8 cellular contexts compared by ENCODE assay signal in the genomic region with DNA sequence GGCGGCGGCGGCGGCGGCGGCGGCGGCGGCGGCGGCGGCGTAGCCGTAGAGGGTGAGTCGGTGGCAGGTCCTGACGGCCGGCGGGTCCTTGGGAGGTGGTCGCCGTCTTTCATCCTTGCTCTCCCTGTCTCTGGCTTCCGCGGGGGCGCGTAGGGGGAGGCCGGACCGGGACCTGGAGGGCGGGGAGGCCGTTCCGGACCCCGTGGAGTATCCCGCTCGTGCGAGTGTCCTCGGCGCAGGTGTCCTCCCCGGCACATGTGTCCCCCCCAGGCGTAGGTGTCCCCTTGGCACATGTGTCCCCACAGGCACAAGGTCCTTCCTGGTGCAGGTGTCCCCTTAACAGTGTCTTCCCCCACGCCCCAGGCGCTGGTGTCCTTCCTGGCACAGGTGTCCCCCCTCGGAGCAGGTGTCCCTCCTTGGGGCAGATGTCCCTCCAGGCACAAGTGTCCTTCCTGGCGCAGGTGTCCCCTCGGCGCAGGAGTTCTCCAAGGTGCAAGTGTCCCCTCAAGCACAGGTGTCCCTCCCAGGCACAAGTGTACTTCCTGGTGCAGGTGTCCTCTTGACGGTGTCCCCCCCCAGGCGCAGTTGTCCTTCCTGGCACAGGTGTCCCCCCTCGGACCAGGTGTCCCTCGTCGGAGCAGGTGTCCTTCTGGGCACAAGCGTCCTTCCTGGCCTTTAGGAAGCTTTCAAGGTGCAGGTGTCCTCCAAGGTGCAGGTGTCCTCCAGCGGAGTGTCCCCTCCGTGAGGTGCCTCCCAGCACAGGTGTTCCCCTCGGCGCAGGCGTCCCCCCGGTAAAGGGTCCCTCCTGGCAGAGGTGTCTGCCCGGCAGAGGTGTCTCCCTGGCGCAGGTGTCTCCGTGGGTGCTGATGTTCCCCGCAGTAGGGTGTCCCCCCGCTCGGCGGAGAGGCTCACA. TPM values are rescaled to one million over a fixed set of nuclear protein-coding genes. Genes with fewer than 3 reads are reported as not detected.
DNase-seq lines count a peak whose midpoint lies in the region; ATAC-seq and TF ChIP-seq lines count a peak whose summit lies in the region.

No MANE protein-coding gene starts in this region.

- peaks cover 12 to 18% of the 10 kb centered on the region in 2 donors for H3K4me1 ChIP-seq in naive thymus-derived CD4-positive, alpha-beta T cell (ENCODE audit: control insufficient read depth in 2 of 2, insufficient read depth in 2 of 2, low read length in 2 of 2)
- H3K4me1 ChIP-seq in uterus, result peaks cover 0 to 18% of the 10 kb centered on the region in 2 donors

- H3K9me3 Mint-ChIP-seq in activated B cell treated with CpG ODN at 0.5 μM for 24 hours, result no peaks in the 10 kb centered on the region
- no peaks in the 10 kb centered on the region for H3K9me3 Mint-ChIP-seq in endothelial cell (ENCODE audit: unreplicated experiment)
- H3K9me3 Mint-ChIP-seq in naive thymus-derived CD4-positive, alpha-beta T cell, result no peaks in the 10 kb centered on the region

- TF ChIP-seq POLR2A in uterus (IDR thresholded peaks at IDR 0.05), result no peak

- H3K9me3 ChIP-seq in naive thymus-derived CD4-positive, alpha-beta T cell (ENCODE audit: control insufficient read depth in 2 of 3, low read length in 3 of 3), result no peaks in the 10 kb centered on the region
- no peaks in the 10 kb centered on the region for H3K9me3 ChIP-seq in uterus

- H3K4me3 Mint-ChIP-seq in activated B cell treated with CpG ODN at 0.5 μM for 24 hours (peak overlapping the region; percentile 94), endothelial cell (ENCODE audit: unreplicated experiment) (peak overlapping the region; percentile 88)
- peak overlapping the region; percentile 86 to 98 (median 96) for H3K4me3 Mint-ChIP-seq in naive thymus-derived CD4-positive, alpha-beta T cell

- CTCF ChIA-PET in activated B cell treated with CpG ODN at 0.5 μM for 24 hours (lab: Charles Lee), result no interaction called here
- CTCF ChIA-PET in naive thymus-derived CD4-positive, alpha-beta T cell (lab: Charles Lee), result interaction anchor here (1.4 kb wide), 1 partner anchor 10 kb away, joined by 6 read pairs; no protein-coding TSS in a partner anchor

- TF ChIP-seq CTCF in activated B cell treated with CpG ODN at 0.5 μM for 24 hours (IDR thresholded peaks at IDR 0.05) (no peak), endothelial cell (IDR thresholded peaks at IDR 0.05; ENCODE audit: unreplicated experiment) (no peak), uterus (IDR thresholded peaks at IDR 0.05) (no peak)

- H3K36me3 ChIP-seq in naive thymus-derived CD4-positive, alpha-beta T cell (ENCODE audit: control insufficient read depth in 2 of 3, insufficient read depth in 3 of 3, low read length in 3 of 3), result peaks cover 0 to 27% (median 10%) of the 10 kb centered on the region in 3 experiments
- H3K36me3 ChIP-seq in uterus, result no peaks in the 10 kb centered on the region

- DNase-seq in AG08396 (ENCODE audit: low spot score) (peak; percentile 45), activated B cell treated with CpG ODN at 0.5 μM for 24 hours (peak; percentile 18), endothelial cell (ENCODE audit: low spot score) (no peak), uterus (peak in 1 of 2 donors; percentile 29), OCI-M2 (lab: John Stamatoyannopoulos, UW; ENCODE audit: unreplicated experiment) (no peak)
- peak in 5 of 9 donors; percentile 18 to 42 (median 35) for DNase-seq in naive thymus-derived CD4-positive, alpha-beta T cell

- H3K36me3 Mint-ChIP-seq in activated B cell treated with CpG ODN at 0.5 μM for 24 hours (ENCODE audit: low read depth) (peaks cover 34% of the 10 kb centered on the region), endothelial cell (ENCODE audit: low read depth, unreplicated experiment) (peaks cover 22% of the 10 kb centered on the region)
- H3K36me3 Mint-ChIP-seq in naive thymus-derived CD4-positive, alpha-beta T cell, result peaks cover 9 to 26% (median 15%) of the 10 kb centered on the region in 5 donors

- peak overlapping the region; percentile 87 for H3K27ac ChIP-seq in naive thymus-derived CD4-positive, alpha-beta T cell (ENCODE audit: low read depth, low read length)
- H3K27ac ChIP-seq in uterus, result peak overlapping the region; percentile 83

- no peaks in the 10 kb centered on the region for H3K27me3 ChIP-seq in naive thymus-derived CD4-positive, alpha-beta T cell (ENCODE audit: control insufficient read depth in 2 of 2, insufficient read depth in 2 of 2, low read length in 2 of 2)
- H3K27me3 ChIP-seq in uterus, result no peaks in the 10 kb centered on the region

- intact Hi-C loops in activated B cell treated with CpG ODN at 0.5 μM for 24 hours (cut with micrococcal nuclease), result loop anchor here (1.0 to 5.0 kb wide), 4 partner anchors 19 to 226 kb away; a partner anchor contains a TSS
- intact Hi-C loops in naive thymus-derived CD4-positive, alpha-beta T cell (cut with micrococcal nuclease), result loop anchor here (1.0 to 5.0 kb wide), 5 partner anchors 30 to 226 kb away; a partner anchor contains a TSS
- intact Hi-C loops in uterus (cut with DNase I; ENCODE audit: low total_unique reads), result no loop called here

- ATAC-seq in GM19324 (IDR thresholded peaks at IDR 0.05; ENCODE audit: low FRiP score, unreplicated experiment) (peak; percentile 24), HG03571 (IDR thresholded peaks at IDR 0.05; ENCODE audit: unreplicated experiment) (peak; percentile 11), activated B cell treated with CpG ODN at 0.5 μM for 24 hours (ENCODE audit: low read depth) (peak; percentile 10)
- peak; percentile 45 for ATAC-seq in naive thymus-derived CD4-positive, alpha-beta T cell

- H3K27me3 Mint-ChIP-seq in activated B cell treated with CpG ODN at 0.5 μM for 24 hours, result no peaks in the 10 kb centered on the region
- H3K27me3 Mint-ChIP-seq in endothelial cell (ENCODE audit: unreplicated experiment), result peaks cover 9% of the 10 kb centered on the region
- H3K27me3 Mint-ChIP-seq in naive thymus-derived CD4-positive, alpha-beta T cell, result peaks cover 0 to 3% (median 0%) of the 10 kb centered on the region in 5 donors

- H3K4me3 ChIP-seq in naive thymus-derived CD4-positive, alpha-beta T cell (ENCODE audit: low read length), result peak overlapping the region; percentile 88
- H3K4me3 ChIP-seq in uterus, result peak overlapping the region; percentile 93 to 96

- POLR2A ChIA-PET in activated B cell treated with CpG ODN at 0.5 μM for 24 hours (lab: Charles Lee), result interaction anchor here (1.0 kb wide), 2 partner anchors 29 to 172 kb away, joined by 3 to 4 read pairs; a partner anchor contains a TSS
- POLR2A ChIA-PET in naive thymus-derived CD4-positive, alpha-beta T cell (lab: Charles Lee), result interaction anchor here (1.0 to 2.5 kb wide), 3 partner anchors 18 to 29 kb away, joined by 3 to 9 read pairs (median 5); no protein-coding TSS in a partner anchor

- H3K27ac Mint-ChIP-seq in activated B cell treated with CpG ODN at 0.5 μM for 24 hours (peak overlapping the region; percentile 78), endothelial cell (ENCODE audit: unreplicated experiment) (no peak overlapping the region)
- peak overlapping the region; percentile 76 to 95 (median 78) for H3K27ac Mint-ChIP-seq in naive thymus-derived CD4-positive, alpha-beta T cell

- H3K4me1 Mint-ChIP-seq in activated B cell treated with CpG ODN at 0.5 μM for 24 hours (peaks cover 36% of the 10 kb centered on the region), endothelial cell (ENCODE audit: unreplicated experiment) (peaks cover 22% of the 10 kb centered on the region)
- peaks cover 31 to 48% (median 35%) of the 10 kb centered on the region in 7 donors for H3K4me1 Mint-ChIP-seq in naive thymus-derived CD4-positive, alpha-beta T cell

RNA-seq across cellular contexts. Expression of a gene that starts 0.5 kb away (rescaled TPM):
- total RNA-seq in activated B cell treated with CpG ODN at 0.5 μM for 24 hours (75.9 and 79.6 TPM in 2 replicates), endothelial cell (ENCODE audit: unreplicated experiment) (43.9 TPM), uterus (10 to 100 TPM; 30.6 to 64.4 (median 50.2) TPM)
- total RNA-seq in naive thymus-derived CD4-positive, alpha-beta T cell, result 100 to 1,000 TPM in 1 of 5 experiments, 10 to 100 TPM in 4; 79.1 to 105 (median 89.8) TPM
- polyA plus RNA-seq in naive thymus-derived CD4-positive, alpha-beta T cell, result 10 to 100 TPM; 44.3 to 47.5 TPM

Comparison
In these comparisons a context has a peak if more than half of its experiments do, and no peak if none do; other contexts are left out.
1. DNase-seq: peak in AG08396 (single experiment), activated B cell treated with CpG ODN at 0.5 μM for 24 hours (single experiment) and naive thymus-derived CD4-positive, alpha-beta T cell (5 of 9); none in endothelial cell (single experiment) and OCI-M2 (single experiment).
2. Peak in every context shown above with its lines, with median percentiles within 50 percentile points of each other: ATAC-seq and H3K4me3 Mint-ChIP-seq.